In genomic region chr4:3497095-3497494, GRCh38 we compare ENCODE assay signal across 13 cellular contexts. TPM values are rescaled to one million over a fixed set of nuclear protein-coding genes. Genes with fewer than 3 reads are reported as not detected.
DNase-seq lines count a peak whose midpoint lies in the region; ATAC-seq and TF ChIP-seq lines count a peak whose summit lies in the region.
"Had no signal": no experiment of that assay in that cellular context is flagged by ENCODE, and none has a peak within 500 bp of the region (broad histone marks: within the 10 kb centered on the region; RNA-seq: fewer than 3 reads in every experiment).

No MANE protein-coding gene starts in this region.

- peak overlapping the region; percentile 38 for H3K14ac ChIP-seq in neuronal stem cell (ENCODE audit: low read length)

- H4K8ac ChIP-seq in neuronal stem cell (ENCODE audit: low read depth, low read length), result no peak overlapping the region

- peak overlapping the region; percentile 64 for H3K18ac ChIP-seq in neuronal stem cell (ENCODE audit: low read length)

- H3K27me3 Mint-ChIP-seq in Caco-2 (ENCODE audit: insufficient read depth, unreplicated experiment) (no peaks in the 10 kb centered on the region), endodermal cell (ENCODE audit: insufficient read depth) (peaks cover 42% of the 10 kb centered on the region)

- CTCF ChIA-PET in Caco-2 (lab: Charles Lee), result no interaction called here
- CTCF ChIA-PET in SK-N-SH (lab: Yijun Ruan, JAX), result interaction anchor here (1.6 kb wide), 1 partner anchor 17 kb away, joined by 7 read pairs; no protein-coding TSS in a partner anchor

- no peak overlapping the region for H3K9ac ChIP-seq in endodermal cell (ENCODE audit: extremely low read depth, low read length, poor library complexity, severe bottlenecking)
- no peak overlapping the region for H3K9ac ChIP-seq in neuronal stem cell (ENCODE audit: low read depth, low read length, poor library complexity)
- no peak overlapping the region for H3K9ac ChIP-seq in SK-N-SH

- peaks cover 67% of the 10 kb centered on the region for H3K36me3 Mint-ChIP-seq in Caco-2 (ENCODE audit: insufficient read depth, unreplicated experiment)
- peaks cover 3% of the 10 kb centered on the region for H3K36me3 Mint-ChIP-seq in endodermal cell (ENCODE audit: low read depth)

- H3K4ac ChIP-seq in neuronal stem cell (ENCODE audit: low read length), result no peak overlapping the region

- peaks cover 7% of the 10 kb centered on the region for H3K79me1 ChIP-seq in neuronal stem cell (ENCODE audit: low read depth, low read length)

- no peak overlapping the region for H4K91ac ChIP-seq in neuronal stem cell (ENCODE audit: low read depth, low read length, poor library complexity)

- no peak for TF ChIP-seq EP300 in SK-N-SH (IDR thresholded peaks at IDR 0.05; ENCODE audit: borderline replicate concordance in 1 of 2, low read depth in 1 of 2, low read length in 1 of 2)

- TF ChIP-seq CTCF in left ventricle myocardium inferior (IDR thresholded peaks at IDR 0.05; ENCODE audit: borderline replicate concordance), result no peak
- TF ChIP-seq CTCF in Caco-2 (IDR thresholded peaks at IDR 0.05; ENCODE audit: insufficient read depth in 1 of 2, low read depth in 1 of 2, low read length in 1 of 2, severe bottlenecking in 1 of 2, unreplicated experiment in 1 of 2), result no peak
- no peak for TF ChIP-seq CTCF in endodermal cell (conservative IDR thresholded peaks at IDR 0.05)
- TF ChIP-seq CTCF in SK-N-SH (IDR thresholded peaks at IDR 0.05), result no peak

- H3K9me3 ChIP-seq in left ventricle myocardium inferior (replicated peaks), result no peaks in the 10 kb centered on the region
- H3K9me3 ChIP-seq in Caco-2, result no peaks in the 10 kb centered on the region
- no peaks in the 10 kb centered on the region for H3K9me3 ChIP-seq in endodermal cell (ENCODE audit: control insufficient read depth, low read length)
- no peaks in the 10 kb centered on the region for H3K9me3 ChIP-seq in neuronal stem cell (replicated peaks in 1 of 2; ENCODE audit: control insufficient read depth in 2 of 2, insufficient read depth in 1 of 2, low read depth in 1 of 2, low read length in 2 of 2)
- no peaks in the 10 kb centered on the region for H3K9me3 ChIP-seq in SK-N-SH
- H3K9me3 ChIP-seq: A549 had no signal

- no peak for TF ChIP-seq RAD21 in SK-N-SH (IDR thresholded peaks at IDR 0.05; ENCODE audit: low read length)

- H3K27ac ChIP-seq in left ventricle myocardium inferior (replicated peaks) (peak overlapping the region; percentile 38), endodermal cell (ENCODE audit: low read depth, low read length) (no peak overlapping the region), neuronal stem cell (replicated peaks; ENCODE audit: low read length) (no peak overlapping the region), SK-N-SH (ENCODE audit: low read depth in 2 of 2, low read length in 1 of 2) (no peak overlapping the region)
- H3K27ac ChIP-seq: A549 had no signal

- peaks cover 12% of the 10 kb centered on the region for H3K36me3 ChIP-seq in left ventricle myocardium inferior
- no peaks in the 10 kb centered on the region for H3K36me3 ChIP-seq in Caco-2 (ENCODE audit: control insufficient read depth, insufficient read depth, low read length)
- H3K36me3 ChIP-seq in endodermal cell (ENCODE audit: control insufficient read depth, insufficient read depth, low read length), result no peaks in the 10 kb centered on the region
- peaks cover 2 to 8% of the 10 kb centered on the region in 2 donors for H3K36me3 ChIP-seq in neuronal stem cell (replicated peaks in 1 of 2; ENCODE audit: control insufficient read depth in 2 of 2, insufficient read depth in 2 of 2, low read length in 2 of 2)
- H3K36me3 ChIP-seq in SK-N-SH (replicated peaks in 1 of 2; ENCODE audit: control insufficient read depth in 1 of 2, insufficient read depth in 2 of 2, low read length in 1 of 2), result no peaks in the 10 kb centered on the region

- H3K9me3 Mint-ChIP-seq in Caco-2 (ENCODE audit: unreplicated experiment) (no peaks in the 10 kb centered on the region), endodermal cell (no peaks in the 10 kb centered on the region)
- H3K9me3 Mint-ChIP-seq: CD8-positive, alpha-beta memory T cell had no signal

- no peaks in the 10 kb centered on the region for H4K20me1 ChIP-seq in SK-N-SH (ENCODE audit: insufficient read depth)

- H2BK5ac ChIP-seq in neuronal stem cell (ENCODE audit: low read length), result no peak overlapping the region

- peak overlapping the region; percentile 63 for H2AK5ac ChIP-seq in neuronal stem cell (ENCODE audit: low read depth, low read length)

- H2BK120ac ChIP-seq in neuronal stem cell (ENCODE audit: low read depth, low read length), result no peak overlapping the region

- H3K4me1 Mint-ChIP-seq in Caco-2 (ENCODE audit: low read depth, unreplicated experiment) (no peaks in the 10 kb centered on the region), endodermal cell (peaks cover 3% of the 10 kb centered on the region)

- H3K4me2 ChIP-seq in neuronal stem cell (ENCODE audit: insufficient read depth, low read length, poor library complexity, severe bottlenecking) (no peak overlapping the region), SK-N-SH (no peak overlapping the region)
- H3K4me2 ChIP-seq: A549 had no signal

- H3K23ac ChIP-seq in neuronal stem cell (ENCODE audit: low read depth, low read length, poor library complexity), result peak overlapping the region; percentile 55

- no peak for DNase-seq in left ventricle myocardium inferior
- DNase-seq in left cardiac atrium, result no peak
- DNase-seq in Caco-2, result no peak
- peak; percentile 43 for DNase-seq in endodermal cell
- no peak for DNase-seq in neuronal stem cell (ENCODE audit: low spot score)
- no peak for DNase-seq in NCI-H1694 (lab: John Stamatoyannopoulos, UW)
- DNase-seq in SK-N-SH, result no peak
- DNase-seq: CD8-positive, alpha-beta memory T cell; IMR-90 had no signal

- POLR2A ChIA-PET in Caco-2 (lab: Charles Lee), result no interaction called here
- POLR2A ChIA-PET in SK-N-SH (lab: Yijun Ruan, JAX), result no interaction called here

- H3K4me3 Mint-ChIP-seq in Caco-2 (ENCODE audit: unreplicated experiment) (no peak overlapping the region), endodermal cell (no peak overlapping the region)

- no peak overlapping the region for H2BK12ac ChIP-seq in neuronal stem cell (ENCODE audit: low read length)

- H3K9me2 ChIP-seq in SK-N-SH, result no peaks in the 10 kb centered on the region

- no peak overlapping the region for H2BK15ac ChIP-seq in neuronal stem cell (ENCODE audit: low read length)

- WGBS in endodermal cell (ENCODE audit: insufficient coverage in 1 of 2, insufficient read length in 1 of 2), 2 experiments, result 96 to 100% methylated on average over 1 to 6 of the region's 6 CpGs
- WGBS in neuronal stem cell (ENCODE audit: extremely low coverage in 2 of 2, insufficient read length in 2 of 2, insufficient replicate concordance in 1 of 2), 2 donors, result no CpG with 5 or more reads among the region's 6 CpGs
- 100% methylated on average over 6 of the region's 6 CpGs for whole genome bisulfite sequencing in SK-N-SH (ENCODE audit: low lambda C conversion rate)

- H2AFZ ChIP-seq in neuronal stem cell (ENCODE audit: low read length) (no peak overlapping the region), SK-N-SH (ENCODE audit: low read depth) (no peak overlapping the region)

- no peaks in the 10 kb centered on the region for H3F3A ChIP-seq in SK-N-SH (replicated peaks; ENCODE audit: insufficient read depth)

- no TSS peak for BruUV-seq in Caco-2 (replicated peaks; lab: Mats Ljungman, UMichigan)

- H3K79me2 ChIP-seq in SK-N-SH (ENCODE audit: insufficient read depth), result no peaks in the 10 kb centered on the region

- H3K4me1 ChIP-seq in left ventricle myocardium inferior (peaks cover 73% of the 10 kb centered on the region), Caco-2 (0 out of 2 replicates have a peak, but pooled peaks cover 3% of the 10 kb centered on the region), endodermal cell (ENCODE audit: control insufficient read depth, insufficient read depth, low read length) (peaks cover 12% of the 10 kb centered on the region), neuronal stem cell (ENCODE audit: control insufficient read depth in 2 of 2, insufficient read depth in 1 of 2, low read depth in 1 of 2, low read length in 2 of 2) (peaks cover 19 to 22% of the 10 kb centered on the region in 2 donors), SK-N-SH (ENCODE audit: control insufficient read depth in 1 of 2, insufficient read depth in 2 of 2, low read depth in 1 of 2, low read length in 1 of 2) (peaks cover 0 to 16% of the 10 kb centered on the region in 2 experiments; a peak in 1 of 4 replicates)
- H3K4me1 ChIP-seq: A549 had no signal

- H3K27ac Mint-ChIP-seq in Caco-2 (ENCODE audit: unreplicated experiment), result peak overlapping the region; percentile 22
- H3K27ac Mint-ChIP-seq in endodermal cell, result no peak overlapping the region
- H3K27ac Mint-ChIP-seq: CD8-positive, alpha-beta memory T cell had no signal

- H3K4me3 ChIP-seq in left ventricle myocardium inferior (no peak overlapping the region), Caco-2 (ENCODE audit: low read depth, low read length) (no peak overlapping the region), endodermal cell (ENCODE audit: low read length) (no peak overlapping the region), neuronal stem cell (ENCODE audit: low read length in 2 of 2) (no peak overlapping the region), SK-N-SH (ENCODE audit: low read depth in 2 of 2, low read length in 1 of 2) (no peak overlapping the region)
- H3K4me3 ChIP-seq: A549 had no signal

- H3K27me3 ChIP-seq in left ventricle myocardium inferior (ENCODE audit: low read depth) (peaks cover 40% of the 10 kb centered on the region), Caco-2 (replicated peaks; ENCODE audit: control insufficient read depth, insufficient read depth, low read length) (no peaks in the 10 kb centered on the region), endodermal cell (ENCODE audit: control insufficient read depth, insufficient read depth, low read length, poor library complexity, severe bottlenecking) (peaks cover 8% of the 10 kb centered on the region), neuronal stem cell (ENCODE audit: control insufficient read depth in 3 of 3, insufficient read depth in 3 of 3, low read depth in 1 of 3, low read length in 3 of 3) (peaks cover 0 to 1% (median 0%) of the 10 kb centered on the region in 3 experiments), SK-N-SH (ENCODE audit: insufficient read depth) (no peaks in the 10 kb centered on the region)

- ATAC-seq in left cardiac atrium, result no peak

- intact Hi-C loops in left ventricle myocardium inferior (cut with micrococcal nuclease) (no loop called here), left cardiac atrium (cut with DNase I) (no loop called here), Caco-2 (cut with micrococcal nuclease; ENCODE audit: unreplicated experiment) (no loop called here)

RNA-seq across cellular contexts. Expression of gene DOK7, which starts 34.0 kb away (rescaled TPM):
- total RNA-seq in left ventricle myocardium inferior, result 46.7 TPM
- total RNA-seq in left cardiac atrium, result 10 to 100 TPM; 21.5 to 38.2 TPM
- total RNA-seq in Caco-2 (2022), result 0.29 TPM in 1 of 2 replicates, not detected in the other
- total RNA-seq in endodermal cell, result 1 to 10 TPM in 1 of 2 donors, under 1 TPM in 1; 0.38 to 1.3 TPM
- 0.46 TPM for polyA plus RNA-seq in endodermal cell (2013, experiment 1 of 2)
- polyA plus RNA-seq in endodermal cell (2013, experiment 2 of 2), result 1.0 TPM
- polyA plus RNA-seq in neuronal stem cell (2013, experiment 1 of 2), result 0.14 TPM
- polyA plus RNA-seq in neuronal stem cell (2013, experiment 2 of 2), result 0.11 TPM
- polyA plus RNA-seq in SK-N-SH (2012; rRNA removed), result 0.05 TPM in 1 of 2 replicates, not detected in the other
- polyA plus RNA-seq in SK-N-SH (2012; cell fraction: cytosol; rRNA removed), result 0.01 TPM in 2 replicates
- 0.02 and 0.08 TPM in 2 replicates for polyA plus RNA-seq in SK-N-SH (2012; cell fraction: nucleus; rRNA removed)
- total RNA-seq: CD8-positive, alpha-beta memory T cell; IMR-90 had no signal
- polyA plus RNA-seq: AG04450; BJ; CD8-positive, alpha-beta memory T cell; IMR-90 had no signal

RNA-seq across cellular contexts. Expression of gene LRPAP1, which starts 35.1 kb away (rescaled TPM):
- total RNA-seq in left ventricle myocardium inferior (297 TPM), left cardiac atrium (100 to 1,000 TPM; 226 to 312 TPM), Caco-2 (2022) (211 and 224 TPM in 2 replicates), endodermal cell (100 to 1,000 TPM; 111 to 129 TPM)
- 89.0 TPM for polyA plus RNA-seq in endodermal cell (2013, experiment 1 of 2)
- polyA plus RNA-seq in endodermal cell (2013, experiment 2 of 2), result 75.9 TPM
- 56.9 TPM for polyA plus RNA-seq in neuronal stem cell (2013, experiment 1 of 2)
- 58.7 TPM for polyA plus RNA-seq in neuronal stem cell (2013, experiment 2 of 2)
- 200 and 209 TPM in 2 replicates for polyA plus RNA-seq in SK-N-SH (2012; rRNA removed)
- polyA plus RNA-seq in SK-N-SH (2012; cell fraction: cytosol; rRNA removed), result 115 and 179 TPM in 2 replicates
- polyA plus RNA-seq in SK-N-SH (2012; cell fraction: nucleus; rRNA removed), result 119 and 167 TPM in 2 replicates

RNA-seq across cellular contexts. Expression of gene HGFAC, which starts 55.3 kb away (rescaled TPM):
- 0.80 TPM for total RNA-seq in left ventricle myocardium inferior
- under 1 TPM; 0.34 to 0.38 TPM for total RNA-seq in left cardiac atrium
- total RNA-seq in Caco-2 (2022), result 0.48 and 0.79 TPM in 2 replicates
- under 1 TPM in 1 of 2 donors, not detected in 1; 0.46 TPM for total RNA-seq in endodermal cell
- 0.93 TPM for polyA plus RNA-seq in endodermal cell (2013, experiment 1 of 2)
- polyA plus RNA-seq in endodermal cell (2013, experiment 2 of 2), result 0.50 TPM
- polyA plus RNA-seq in neuronal stem cell (2013, experiment 1 of 2), result 0.59 TPM
- 0.61 TPM for polyA plus RNA-seq in neuronal stem cell (2013, experiment 2 of 2)
- polyA plus RNA-seq in SK-N-SH (2012; rRNA removed), result 0.37 and 0.43 TPM in 2 replicates
- 0.03 and 0.04 TPM in 2 replicates for polyA plus RNA-seq in SK-N-SH (2012; cell fraction: cytosol; rRNA removed)
- polyA plus RNA-seq in SK-N-SH (2012; cell fraction: nucleus; rRNA removed), result 4.3 and 4.4 TPM in 2 replicates
- total RNA-seq: CD8-positive, alpha-beta memory T cell; Daoy; IMR-90 had no signal
- polyA plus RNA-seq: AG04450; BJ; CD8-positive, alpha-beta memory T cell had no signal

Comparison
In these comparisons a context has a peak if more than half of its experiments do, and no peak if none do; other contexts are left out.
1. RNA of gene DOK7, which starts 34.0 kb away (total RNA-seq): 46.7 TPM in left ventricle myocardium inferior (single experiment) and 21.5 to 38.2 TPM in left cardiac atrium; 0.38 to 1.3 TPM in endodermal cell and 0.29 TPM in Caco-2; every median in the first group is over 4 times any median in the second.